In the genomic region with DNA sequence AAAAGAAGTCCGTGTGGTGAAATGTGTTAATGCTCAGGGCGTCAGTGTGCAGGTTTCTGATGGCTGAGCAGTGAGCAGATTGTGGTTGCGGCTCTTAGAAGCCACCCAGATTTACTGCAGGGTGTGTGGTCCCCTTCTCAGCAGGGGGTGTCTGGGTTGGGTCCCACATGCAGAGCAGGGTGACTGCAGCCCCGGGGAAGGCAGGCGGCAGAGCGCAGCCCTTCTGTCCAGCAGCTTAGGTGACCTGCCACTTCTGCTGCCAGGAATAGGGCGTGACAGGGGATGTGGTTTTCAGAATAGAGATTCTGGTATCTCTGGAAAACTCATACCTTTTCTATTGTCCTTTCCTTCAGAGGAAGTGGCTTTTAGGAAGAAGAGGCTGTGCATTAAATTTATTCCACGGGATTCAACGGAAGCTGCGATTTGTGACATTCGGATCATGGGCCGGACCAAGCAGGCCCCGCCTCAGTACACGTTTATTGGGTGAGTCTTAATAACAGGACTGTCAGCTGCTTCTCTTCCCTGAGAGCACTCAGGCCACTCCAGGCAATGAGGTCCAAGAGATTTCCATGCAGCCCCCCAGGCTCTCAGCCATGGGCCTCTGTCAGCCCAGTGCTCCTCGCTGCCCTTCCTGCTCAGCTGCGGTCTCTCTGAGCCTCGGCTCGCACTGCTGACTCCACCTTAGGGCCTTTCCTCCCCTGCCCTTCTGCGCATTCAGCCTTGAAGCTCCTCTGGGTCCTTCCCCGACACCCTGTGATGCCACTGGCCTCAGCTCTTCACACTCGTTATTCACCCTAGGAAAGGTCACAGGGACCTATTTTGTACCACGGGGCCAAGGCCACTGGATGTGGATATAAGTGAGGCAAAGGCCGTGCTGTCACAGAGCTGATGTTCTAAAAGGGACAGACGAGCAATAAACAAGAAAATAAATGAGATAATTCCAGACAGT, we compare ENCODE assay signal across 15 cellular contexts.
DNase-seq lines count a peak whose midpoint lies in the region; ATAC-seq and TF ChIP-seq lines count a peak whose summit lies in the region.
"Had no signal": no experiment of that assay in that cellular context is flagged by ENCODE, and none has a peak within 500 bp of the region (broad histone marks: within the 10 kb centered on the region; RNA-seq: fewer than 3 reads in every experiment).

No MANE protein-coding gene starts in this region.

- CTCF ChIA-PET in activated CD8-positive, alpha-beta T cell treated with anti-CD3 and anti-CD28 coated beads, Interleukin-2, amount 10 ng/mL, durations not matched to agents 7 days and 5 days (lab: Charles Lee), result interaction anchor here (0.7 kb wide), 1 partner anchor 90 kb away, joined by 3 read pairs; no protein-coding TSS in a partner anchor
- CTCF ChIA-PET in activated CD8-positive, alpha-beta T cell treated with anti-CD3 and anti-CD28 coated beads for 36 hours (lab: Charles Lee), result interaction anchor here (0.5 to 2.7 kb wide), 4 partner anchors 74 to 833 kb away, joined by 3 to 11 read pairs (median 4); no protein-coding TSS in a partner anchor

- H3K27ac Mint-ChIP-seq in activated CD8-positive, alpha-beta T cell treated with anti-CD3 and anti-CD28 coated beads, Interleukin-2, amount 10 ng/mL, durations not matched to agents 7 days and 5 days, result peak overlapping the region; percentile 4
- H3K27ac Mint-ChIP-seq in activated CD8-positive, alpha-beta T cell treated with anti-CD3 and anti-CD28 coated beads for 36 hours, result no peak overlapping the region
- H3K27ac Mint-ChIP-seq in nephron progenitor cell, result peak overlapping the region; percentile 79

- no peaks in the 10 kb centered on the region for H3K27me3 Mint-ChIP-seq in activated CD8-positive, alpha-beta T cell treated with anti-CD3 and anti-CD28 coated beads, Interleukin-2, amount 10 ng/mL, durations not matched to agents 7 days and 5 days (ENCODE audit: low read depth)
- H3K27me3 Mint-ChIP-seq in activated CD8-positive, alpha-beta T cell treated with anti-CD3 and anti-CD28 coated beads for 36 hours, result no peaks in the 10 kb centered on the region
- H3K27me3 Mint-ChIP-seq in nephron progenitor cell (ENCODE audit: low read depth, poor library complexity), result no peaks in the 10 kb centered on the region

- no peak for TF ChIP-seq CTCF in activated CD8-positive, alpha-beta T cell treated with anti-CD3 and anti-CD28 coated beads for 36 hours (IDR thresholded peaks at IDR 0.05)
- no peak for TF ChIP-seq CTCF in nephron progenitor cell (IDR thresholded peaks at IDR 0.05)

- intact Hi-C loops in activated CD8-positive, alpha-beta T cell treated with anti-CD3 and anti-CD28 coated beads for 36 hours (cut with micrococcal nuclease), result no loop called here

- H3K4me3 Mint-ChIP-seq in activated CD8-positive, alpha-beta T cell treated with anti-CD3 and anti-CD28 coated beads, Interleukin-2, amount 10 ng/mL, durations not matched to agents 7 days and 5 days, result no peak overlapping the region
- no peak overlapping the region for H3K4me3 Mint-ChIP-seq in activated CD8-positive, alpha-beta T cell treated with anti-CD3 and anti-CD28 coated beads for 36 hours
- H3K4me3 Mint-ChIP-seq in nephron progenitor cell, result no peak overlapping the region
- H3K4me3 Mint-ChIP-seq: CD14-positive monocyte had no signal

- H3K27ac ChIP-seq in cingulate gyrus (ENCODE audit: low read depth, low read length) (peak overlapping the region; percentile 80), temporal lobe (ENCODE audit: low read depth, low read length) (peak overlapping the region; percentile 88)
- H3K27ac ChIP-seq: 22Rv1, SK-N-MC had no signal

- peaks cover 62% of the 10 kb centered on the region for H3K36me3 Mint-ChIP-seq in activated CD8-positive, alpha-beta T cell treated with anti-CD3 and anti-CD28 coated beads, Interleukin-2, amount 10 ng/mL, durations not matched to agents 7 days and 5 days (ENCODE audit: low read depth)
- H3K36me3 Mint-ChIP-seq in activated CD8-positive, alpha-beta T cell treated with anti-CD3 and anti-CD28 coated beads for 36 hours (ENCODE audit: low read depth), result peaks cover 5% of the 10 kb centered on the region
- H3K36me3 Mint-ChIP-seq in nephron progenitor cell (ENCODE audit: low read depth), result peaks cover 63% of the 10 kb centered on the region

- H3K9me3 Mint-ChIP-seq in activated CD8-positive, alpha-beta T cell treated with anti-CD3 and anti-CD28 coated beads, Interleukin-2, amount 10 ng/mL, durations not matched to agents 7 days and 5 days (ENCODE audit: insufficient read depth), result no peaks in the 10 kb centered on the region
- no peaks in the 10 kb centered on the region for H3K9me3 Mint-ChIP-seq in activated CD8-positive, alpha-beta T cell treated with anti-CD3 and anti-CD28 coated beads for 36 hours
- no peaks in the 10 kb centered on the region for H3K9me3 Mint-ChIP-seq in nephron progenitor cell

- no peak for ATAC-seq in activated CD8-positive, alpha-beta T cell treated with anti-CD3 and anti-CD28 coated beads, Interleukin-2, amount 10 ng/mL, durations not matched to agents 7 days and 5 days
- ATAC-seq in activated CD8-positive, alpha-beta T cell treated with anti-CD3 and anti-CD28 coated beads for 36 hours, result no peak

- peaks cover 70% of the 10 kb centered on the region for H3K4me1 Mint-ChIP-seq in activated CD8-positive, alpha-beta T cell treated with anti-CD3 and anti-CD28 coated beads, Interleukin-2, amount 10 ng/mL, durations not matched to agents 7 days and 5 days (ENCODE audit: low read depth)
- peaks cover 36% of the 10 kb centered on the region for H3K4me1 Mint-ChIP-seq in activated CD8-positive, alpha-beta T cell treated with anti-CD3 and anti-CD28 coated beads for 36 hours (ENCODE audit: low read depth)
- peaks cover 43% of the 10 kb centered on the region for H3K4me1 Mint-ChIP-seq in nephron progenitor cell

- no peak for DNase-seq in activated CD8-positive, alpha-beta T cell treated with anti-CD3 and anti-CD28 coated beads, Interleukin-2, amount 10 ng/mL, durations not matched to agents 7 days and 5 days
- no peak for DNase-seq in activated CD8-positive, alpha-beta T cell treated with anti-CD3 and anti-CD28 coated beads for 36 hours
- DNase-seq in nephron progenitor cell (no peak), NCI-H2107 treated with DMSO at 0.1 percent for 48 hours (lab: John Stamatoyannopoulos, UW; ENCODE audit: unreplicated experiment) (no peak), HK-2 (ENCODE audit: unreplicated experiment) (no peak), DMS53 (lab: John Stamatoyannopoulos, UW) (no peak)
- DNase-seq: DND-41; glutamatergic neuron; NCI-H510A treated with DMSO at 0.1 percent for 48 hours; stimulated activated CD4-positive, alpha-beta T cell treated with anti-CD3 and anti-CD28 coated beads, Interleukin-15, amount 100 ng/mL, for 24 hours had no signal

- POLR2A ChIA-PET in activated CD8-positive, alpha-beta T cell treated with anti-CD3 and anti-CD28 coated beads, Interleukin-2, amount 10 ng/mL, durations not matched to agents 7 days and 5 days (lab: Charles Lee), result no interaction called here
- POLR2A ChIA-PET in activated CD8-positive, alpha-beta T cell treated with anti-CD3 and anti-CD28 coated beads for 36 hours (lab: Charles Lee), result interaction anchor here (1.1 kb wide), 1 partner anchor 16 kb away, joined by 3 read pairs; no protein-coding TSS in a partner anchor
